8 cellular contexts compared by ENCODE assay signal in genomic region chr20:14055127-14055742, GRCh38. TPM values are rescaled to one million over a fixed set of nuclear protein-coding genes. Genes with fewer than 3 reads are reported as not detected.
DNase-seq lines count a peak whose midpoint lies in the region; ATAC-seq, FAIRE-seq and TF ChIP-seq lines count a peak whose summit lies in the region.

No MANE protein-coding gene starts in this region.

- no peaks in the 10 kb centered on the region for H3K9me3 Mint-ChIP-seq in neural crest cell
- no peaks in the 10 kb centered on the region for H3K9me3 Mint-ChIP-seq in activated CD4-positive, alpha-beta memory T cell treated with anti-CD3 and anti-CD28 coated beads, Interleukin-2, amount 10 ng/mL, durations not matched to agents 7 days and 5 days

- peaks cover 3% of the 10 kb centered on the region; the same call in 1 of the 2 replicates for H3K27me3 ChIP-seq in Panc1 (ENCODE audit: control insufficient read depth, insufficient read depth, low read length)

- H3K27me3 Mint-ChIP-seq in neural crest cell (ENCODE audit: low read depth) = no peaks in the 10 kb centered on the region
- peaks cover 3% of the 10 kb centered on the region for H3K27me3 Mint-ChIP-seq in activated CD4-positive, alpha-beta memory T cell treated with anti-CD3 and anti-CD28 coated beads, Interleukin-2, amount 10 ng/mL, durations not matched to agents 7 days and 5 days

- H3K27ac ChIP-seq in Panc1 (ENCODE audit: low read length) = no peak overlapping the region

- H3K36me3 Mint-ChIP-seq in neural crest cell (ENCODE audit: low read depth) = no peaks in the 10 kb centered on the region
- H3K36me3 Mint-ChIP-seq in activated CD4-positive, alpha-beta memory T cell treated with anti-CD3 and anti-CD28 coated beads, Interleukin-2, amount 10 ng/mL, durations not matched to agents 7 days and 5 days (ENCODE audit: low read depth) = no peaks in the 10 kb centered on the region

- H3K36me3 ChIP-seq in Panc1 (ENCODE audit: control insufficient read depth, insufficient read depth, low read length) = no peaks in the 10 kb centered on the region

- peak; percentile 5 for FAIRE-seq in GM12891 (lab: Jason Lieb, UNC)

- BruUV-seq in Panc1 (replicated peaks; lab: Mats Ljungman, UMichigan) = no TSS peak

- CTCF ChIA-PET in Panc1 (lab: Charles Lee) = no interaction called here
- CTCF ChIA-PET in activated CD4-positive, alpha-beta memory T cell treated with anti-CD3 and anti-CD28 coated beads, Interleukin-2, amount 10 ng/mL, durations not matched to agents 7 days and 5 days (lab: Charles Lee) = interaction anchor here (1.2 to 2.2 kb wide), 3 partner anchors 13 to 236 kb away, joined by 4 to 14 read pairs (median 6); no protein-coding TSS in a partner anchor

- intact Hi-C loops in Panc1 (cut with micrococcal nuclease; ENCODE audit: unreplicated experiment) = loop anchor here (1.0 kb wide), 1 partner anchor 235 kb away; no protein-coding TSS in a partner anchor

- no peaks in the 10 kb centered on the region for H3K9me3 ChIP-seq in Panc1 (ENCODE audit: control insufficient read depth, insufficient read depth, low read depth, low read length)

- no peak overlapping the region for H3K27ac Mint-ChIP-seq in neural crest cell (ENCODE audit: unreplicated experiment)
- no peak overlapping the region for H3K27ac Mint-ChIP-seq in activated CD4-positive, alpha-beta memory T cell treated with anti-CD3 and anti-CD28 coated beads, Interleukin-2, amount 10 ng/mL, durations not matched to agents 7 days and 5 days

- DNase-seq in AG10803 (ENCODE audit: low read depth) = peak; percentile 76
- DNase-seq in GM12891 (ENCODE audit: insufficient read length, low spot score) = no peak
- peak; percentile 74 for DNase-seq in M059J (ENCODE audit: low read depth)
- peak; percentile 51 for DNase-seq in Panc1 (ENCODE audit: low read depth, low spot score)
- DNase-seq in epithelial cell of esophagus (ENCODE audit: low read depth) = peak; percentile 76
- peak; percentile 36 for DNase-seq in neural crest cell (ENCODE audit: low read depth, low spot score)
- no peak for DNase-seq in activated CD4-positive, alpha-beta memory T cell treated with anti-CD3 and anti-CD28 coated beads, Interleukin-2, amount 10 ng/mL, durations not matched to agents 7 days and 5 days

- no peak for TF ChIP-seq POLR2A in GM12891 (IDR thresholded peaks at IDR 0.05; ENCODE audit: low read depth, low read length)

- H3K4me3 ChIP-seq in AG10803 (ENCODE audit: low read length) (no peak overlapping the region), Panc1 (ENCODE audit: low read depth in 2 of 2, low read length in 2 of 2) (no peak overlapping the region), epithelial cell of esophagus (ENCODE audit: low read length) (no peak overlapping the region)

- H3K4me1 ChIP-seq in Panc1 (ENCODE audit: control insufficient read depth, insufficient read depth, low read length) = no peaks in the 10 kb centered on the region

- POLR2A ChIA-PET in Panc1 (lab: Charles Lee) = no interaction called here
- POLR2A ChIA-PET in activated CD4-positive, alpha-beta memory T cell treated with anti-CD3 and anti-CD28 coated beads, Interleukin-2, amount 10 ng/mL, durations not matched to agents 7 days and 5 days (lab: Charles Lee) = no interaction called here

- no peak overlapping the region for H3K4me3 Mint-ChIP-seq in neural crest cell
- H3K4me3 Mint-ChIP-seq in activated CD4-positive, alpha-beta memory T cell treated with anti-CD3 and anti-CD28 coated beads, Interleukin-2, amount 10 ng/mL, durations not matched to agents 7 days and 5 days = no peak overlapping the region

- H3K4me1 Mint-ChIP-seq in neural crest cell = no peaks in the 10 kb centered on the region
- H3K4me1 Mint-ChIP-seq in activated CD4-positive, alpha-beta memory T cell treated with anti-CD3 and anti-CD28 coated beads, Interleukin-2, amount 10 ng/mL, durations not matched to agents 7 days and 5 days = no peaks in the 10 kb centered on the region

- ATAC-seq in Panc1 = 0 out of 2 replicates have a peak, but pooled peaks have one; percentile 58
- ATAC-seq in GM18870 (IDR thresholded peaks at IDR 0.05; ENCODE audit: unreplicated experiment) = no peak

- TF ChIP-seq CTCF in AG10803 (conservative IDR thresholded peaks at IDR 0.05; ENCODE audit: low read length) (peak; percentile 68), Panc1 (IDR thresholded peaks at IDR 0.05) (peak; percentile 60; the same call in 1 of the 2 replicates), epithelial cell of esophagus (IDR thresholded peaks at IDR 0.05; ENCODE audit: insufficient read depth, low read depth, low read length, missing control alignments) (peak; percentile 49), neural crest cell (conservative IDR thresholded peaks at IDR 0.05) (peak; percentile 82)

- in situ Hi-C loops in Panc1 (cut with HindIII; ENCODE audit: low pct_unique_long_range_greater_than_20kb, low sequenced_read_pairs) = no loop called here

TF ChIP-seq in GM12891, 5 proteins besides CTCF, POLR2A, EP300 and RAD21:
- TF ChIP-seq POLR2AphosphoS5 (IDR thresholded peaks at IDR 0.05; ENCODE audit: low read depth, low read length) (no peak), POU2F2 (IDR thresholded peaks at IDR 0.05; ENCODE audit: low read depth, low read length) (no peak), TAF1 (IDR thresholded peaks at IDR 0.05; ENCODE audit: low read depth, low read length) (no peak), SPI1 (IDR thresholded peaks at IDR 0.05; ENCODE audit: low read depth, low read length) (no peak), PAX5 (IDR thresholded peaks at IDR 0.05; ENCODE audit: insufficient read depth, low read length, severe bottlenecking) (no peak)

RNA-seq across cellular contexts. Expression of gene MACROD2, which starts 59.9 kb away (rescaled TPM):
- polyA plus RNA-seq in GM12891 (2012; ENCODE audit: low read depth, missing spikeins) = 1.0 TPM
- 0.44 and 1.8 TPM in 2 replicates for total RNA-seq in M059J (2014; rRNA removed; shearing (Covaris generic))
- 1.2 TPM for total RNA-seq in Panc1 (2021; ENCODE audit: unreplicated experiment)
- polyA plus RNA-seq in Panc1 (2012; ENCODE audit: insufficient read length) = 1.5 TPM
- total RNA-seq in neural crest cell = 4.0 and 6.4 TPM in 2 replicates
- total RNA-seq in activated CD4-positive, alpha-beta memory T cell treated with anti-CD3 and anti-CD28 coated beads, Interleukin-2, amount 10 ng/mL, durations not matched to agents 7 days and 5 days = not detected

Comparison
In these comparisons a context has a peak if more than half of its experiments do, and no peak if none do; other contexts are left out.
1. DNase-seq: peak in AG10803 (single experiment), M059J (single experiment), Panc1 (single experiment), epithelial cell of esophagus (single experiment) and neural crest cell (single experiment); none in GM12891 (single experiment) and activated CD4-positive, alpha-beta memory T cell treated with anti-CD3 and anti-CD28 coated beads, Interleukin-2, amount 10 ng/mL, durations not matched to agents 7 days and 5 days (single experiment).
2. Peak in every context shown above with its lines, with median percentiles within 50 percentile points of each other: CTCF ChIP-seq.